1 cellular context compared by ENCODE assay signal in the genomic region with DNA sequence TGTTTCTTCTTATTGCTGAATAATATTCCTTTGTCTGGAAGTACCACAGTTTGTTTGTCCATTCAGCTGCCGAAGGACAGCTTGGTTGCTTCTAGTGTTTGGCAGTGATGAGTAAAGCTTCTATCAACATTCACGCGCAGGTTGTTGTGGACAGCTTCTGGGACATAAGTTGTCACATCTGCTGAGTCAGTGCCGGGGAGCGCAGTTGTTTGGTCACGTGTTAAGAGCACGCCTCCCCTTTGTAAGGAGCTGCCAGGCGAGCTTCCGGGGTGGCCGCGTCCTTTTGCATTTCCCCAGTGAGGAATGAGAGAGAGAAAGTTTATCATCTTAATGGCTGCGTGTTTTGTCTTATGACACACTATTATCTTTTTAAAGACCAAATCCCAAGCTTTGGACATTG.
TF ChIP-seq lines count a peak whose summit lies in the region.

No MANE protein-coding gene starts in this region.

TF ChIP-seq in K562, 482 proteins besides CTCF, POLR2A, EP300 and RAD21 (continues in another document):
- TF ChIP-seq DPF2 (IDR thresholded peaks at IDR 0.05) = peak; percentile 39; the same call in 1 of the 2 replicates
- no peak for TF ChIP-seq BRCA1 (IDR thresholded peaks at IDR 0.05)
- TF ChIP-seq BRCA1 (CRISPR knock-in tag; IDR thresholded peaks at IDR 0.05) = no peak
- TF ChIP-seq RBM15 (IDR thresholded peaks at IDR 0.05; ENCODE audit: insufficient read depth, low read length) = no peak
- peak; percentile 39; the same call in 1 of the 2 replicates for TF ChIP-seq CTBP1 (IDR thresholded peaks at IDR 0.05; ENCODE audit: borderline replicate concordance)
- TF ChIP-seq, protein P1, sequence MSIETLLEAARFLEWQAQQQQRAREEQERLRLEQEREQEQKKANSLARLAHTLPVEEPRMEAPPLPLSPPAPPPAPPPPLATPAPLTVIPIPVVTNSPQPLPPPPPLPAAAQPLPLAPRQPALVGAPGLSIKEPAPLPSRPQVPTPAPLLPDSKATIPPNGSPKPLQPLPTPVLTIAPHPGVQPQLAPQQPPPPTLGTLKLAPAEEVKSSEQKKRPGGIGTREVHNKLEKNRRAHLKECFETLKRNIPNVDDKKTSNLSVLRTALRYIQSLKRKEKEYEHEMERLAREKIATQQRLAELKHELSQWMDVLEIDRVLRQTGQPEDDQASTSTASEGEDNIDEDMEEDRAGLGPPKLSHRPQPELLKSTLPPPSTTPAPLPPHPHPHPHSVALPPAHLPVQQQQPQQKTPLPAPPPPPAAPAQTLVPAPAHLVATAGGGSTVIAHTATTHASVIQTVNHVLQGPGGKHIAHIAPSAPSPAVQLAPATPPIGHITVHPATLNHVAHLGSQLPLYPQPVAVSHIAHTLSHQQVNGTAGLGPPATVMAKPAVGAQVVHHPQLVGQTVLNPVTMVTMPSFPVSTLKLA (conservative IDR thresholded peaks at IDR 0.05) = peak; percentile 96 to 97
- TF ChIP-seq, protein P2, sequence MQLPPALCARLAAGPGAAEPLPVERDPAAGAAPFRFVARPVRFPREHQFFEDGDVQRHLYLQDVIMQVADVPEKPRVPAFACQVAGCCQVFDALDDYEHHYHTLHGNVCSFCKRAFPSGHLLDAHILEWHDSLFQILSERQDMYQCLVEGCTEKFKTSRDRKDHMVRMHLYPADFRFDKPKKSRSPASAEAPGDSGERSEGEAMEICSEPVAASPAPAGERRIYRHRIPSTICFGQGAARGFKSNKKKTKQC (CRISPR knock-in tag; IDR thresholded peaks at IDR 0.05) = no peak
- TF ChIP-seq EZH2 (IDR thresholded peaks at IDR 0.05; ENCODE audit: borderline replicate concordance, low read depth, low read length) = no peak
- TF ChIP-seq, protein P3, sequence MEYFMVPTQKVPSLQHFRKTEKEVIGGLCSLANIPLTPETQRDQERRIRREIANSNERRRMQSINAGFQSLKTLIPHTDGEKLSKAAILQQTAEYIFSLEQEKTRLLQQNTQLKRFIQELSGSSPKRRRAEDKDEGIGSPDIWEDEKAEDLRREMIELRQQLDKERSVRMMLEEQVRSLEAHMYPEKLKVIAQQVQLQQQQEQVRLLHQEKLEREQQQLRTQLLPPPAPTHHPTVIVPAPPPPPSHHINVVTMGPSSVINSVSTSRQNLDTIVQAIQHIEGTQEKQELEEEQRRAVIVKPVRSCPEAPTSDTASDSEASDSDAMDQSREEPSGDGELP (CRISPR knock-in tag; IDR thresholded peaks at IDR 0.05; ENCODE audit: borderline replicate concordance) = peak; percentile 41; the same call in 1 of the 2 replicates
- no peak for TF ChIP-seq HNRNPUL1 (IDR thresholded peaks at IDR 0.05; ENCODE audit: low read length)
- no peak for TF ChIP-seq E2F8 (IDR thresholded peaks at IDR 0.05; ENCODE audit: low read depth, partially characterized antibody)
- TF ChIP-seq NFYB (IDR thresholded peaks at IDR 0.05; ENCODE audit: extremely low read depth, insufficient read length) = no peak
- TF ChIP-seq, protein P4, sequence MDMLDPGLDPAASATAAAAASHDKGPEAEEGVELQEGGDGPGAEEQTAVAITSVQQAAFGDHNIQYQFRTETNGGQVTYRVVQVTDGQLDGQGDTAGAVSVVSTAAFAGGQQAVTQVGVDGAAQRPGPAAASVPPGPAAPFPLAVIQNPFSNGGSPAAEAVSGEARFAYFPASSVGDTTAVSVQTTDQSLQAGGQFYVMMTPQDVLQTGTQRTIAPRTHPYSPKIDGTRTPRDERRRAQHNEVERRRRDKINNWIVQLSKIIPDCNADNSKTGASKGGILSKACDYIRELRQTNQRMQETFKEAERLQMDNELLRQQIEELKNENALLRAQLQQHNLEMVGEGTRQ (CRISPR knock-in tag; IDR thresholded peaks at IDR 0.05) = peak; percentile 82
- TF ChIP-seq USF1 (CRISPR knock-in tag; IDR thresholded peaks at IDR 0.05) = peak; percentile 86
- no peak for TF ChIP-seq CREB5 (CRISPR knock-in tag; IDR thresholded peaks at IDR 0.05)
- TF ChIP-seq ZNF561 (CRISPR knock-in tag; conservative IDR thresholded peaks at IDR 0.05) = no peak
- TF ChIP-seq EWSR1 (IDR thresholded peaks at IDR 0.05; ENCODE audit: borderline replicate concordance, low read depth, partially characterized antibody) = no peak
- TF ChIP-seq NRF1 (conservative IDR thresholded peaks at IDR 0.05 in 1 of 2, IDR thresholded peaks at IDR 0.05 in 1 of 2) = peak; percentile 91 to 92
- TF ChIP-seq, protein P5, sequence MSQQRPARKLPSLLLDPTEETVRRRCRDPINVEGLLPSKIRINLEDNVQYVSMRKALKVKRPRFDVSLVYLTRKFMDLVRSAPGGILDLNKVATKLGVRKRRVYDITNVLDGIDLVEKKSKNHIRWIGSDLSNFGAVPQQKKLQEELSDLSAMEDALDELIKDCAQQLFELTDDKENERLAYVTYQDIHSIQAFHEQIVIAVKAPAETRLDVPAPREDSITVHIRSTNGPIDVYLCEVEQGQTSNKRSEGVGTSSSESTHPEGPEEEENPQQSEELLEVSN (IDR thresholded peaks at IDR 0.05; ENCODE audit: borderline replicate concordance in 1 of 2, extremely low read depth in 1 of 2, insufficient read depth in 1 of 2, insufficient read length in 1 of 2, low read depth in 1 of 2, low read length in 1 of 2, poor library complexity in 1 of 2, severe bottlenecking in 1 of 2) = peak in 1 of 2 experiments; percentile 37
- TF ChIP-seq, protein P6, sequence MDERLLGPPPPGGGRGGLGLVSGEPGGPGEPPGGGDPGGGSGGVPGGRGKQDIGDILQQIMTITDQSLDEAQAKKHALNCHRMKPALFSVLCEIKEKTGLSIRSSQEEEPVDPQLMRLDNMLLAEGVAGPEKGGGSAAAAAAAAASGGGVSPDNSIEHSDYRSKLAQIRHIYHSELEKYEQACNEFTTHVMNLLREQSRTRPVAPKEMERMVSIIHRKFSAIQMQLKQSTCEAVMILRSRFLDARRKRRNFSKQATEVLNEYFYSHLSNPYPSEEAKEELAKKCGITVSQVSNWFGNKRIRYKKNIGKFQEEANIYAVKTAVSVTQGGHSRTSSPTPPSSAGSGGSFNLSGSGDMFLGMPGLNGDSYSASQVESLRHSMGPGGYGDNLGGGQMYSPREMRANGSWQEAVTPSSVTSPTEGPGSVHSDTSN (CRISPR knock-in tag; IDR thresholded peaks at IDR 0.05; ENCODE audit: low read depth) = no peak
- TF ChIP-seq, protein P6 (tag; conservative IDR thresholded peaks at IDR 0.05; ENCODE audit: low read depth) = peak; percentile 34; the same call in 1 of the 2 replicates
- TF ChIP-seq MAZ (CRISPR knock-in tag; conservative IDR thresholded peaks at IDR 0.05 in 1 of 2, IDR thresholded peaks at IDR 0.05 in 1 of 2) = no peak
- TF ChIP-seq PPARD (CRISPR knock-in tag; IDR thresholded peaks at IDR 0.05) = no peak
- TF ChIP-seq HLTF (IDR thresholded peaks at IDR 0.05) = no peak
- TF ChIP-seq EP400 (IDR thresholded peaks at IDR 0.05) = peak; percentile 57
- TF ChIP-seq ARNT (IDR thresholded peaks at IDR 0.05) = 0 out of 4 replicates have a peak, but pooled peaks of 1 of the 2 experiments have one; percentile 33
- peak; percentile 79 for TF ChIP-seq MYC (IDR thresholded peaks at IDR 0.05; ENCODE audit: low read depth, low read length)
- no peak for TF ChIP-seq MYC (CRISPR knock-in tag; IDR thresholded peaks at IDR 0.05; ENCODE audit: borderline replicate concordance, low read depth)
- 0 out of 2 replicates have a peak, but pooled peaks have one; percentile 16 for TF ChIP-seq CREM (IDR thresholded peaks at IDR 0.05; ENCODE audit: low read depth)
- TF ChIP-seq JUND (IDR thresholded peaks at IDR 0.05; ENCODE audit: borderline replicate concordance, low read depth, low read length) = peak; percentile 57; the same call in 1 of the 2 replicates
- no peak; the same call in 2 of the 3 replicates for TF ChIP-seq JUND (tag; IDR thresholded peaks at IDR 0.05; ENCODE audit: borderline replicate concordance, low read depth, low read length)
- no peak for TF ChIP-seq SREBF2 (CRISPR knock-in tag; IDR thresholded peaks at IDR 0.05)
- no peak for TF ChIP-seq MED1 (CRISPR knock-in tag; IDR thresholded peaks at IDR 0.05; ENCODE audit: borderline replicate concordance)
- TF ChIP-seq ZNF695 (CRISPR knock-in tag; IDR thresholded peaks at IDR 0.05) = no peak
- no peak for TF ChIP-seq CBX3 (IDR thresholded peaks at IDR 0.05; ENCODE audit: borderline replicate concordance in 1 of 2, low read length in 2 of 2)
